In genomic region chr2:73956211-73956865, GRCh38 we compare ENCODE assay signal across 15 cellular contexts.
"Had no signal": no experiment of that assay in that cellular context is flagged by ENCODE, and none has a peak within 500 bp of the region (broad histone marks: within the 10 kb centered on the region; RNA-seq: fewer than 3 reads in every experiment).

No MANE protein-coding gene starts in this region.

- H3K27me3 Mint-ChIP-seq: activated naive CD4-positive, alpha-beta T cell treated with anti-CD3 and anti-CD28 coated beads, Interleukin-2, amount 50 U/mL, for 24 hours; natural killer cell treated with Interleukin-12 subunit alpha and Interleukin-12 subunit beta and Interleukin-15 and Interleukin-18, amount 100 ng/mL, for 72 hours had no signal

- H3K4me3 ChIP-seq: dorsolateral prefrontal cortex, psoas muscle, spleen, suprapubic skin had no signal

- FAIRE-seq: endometrium had no signal

- H3K27me3 ChIP-seq: dorsolateral prefrontal cortex, spleen, suprapubic skin had no signal

- H3K4me1 ChIP-seq: psoas muscle, suprapubic skin had no signal

- H3K9me3 Mint-ChIP-seq: activated naive CD4-positive, alpha-beta T cell treated with anti-CD3 and anti-CD28 coated beads, Interleukin-2, amount 50 U/mL, for 24 hours; natural killer cell treated with Interleukin-12 subunit alpha and Interleukin-12 subunit beta and Interleukin-15 and Interleukin-18, amount 100 ng/mL, for 72 hours had no signal

- ATAC-seq: natural killer cell treated with Interleukin-12 subunit alpha and Interleukin-12 subunit beta and Interleukin-15 and Interleukin-18, amount 100 ng/mL, for 72 hours; psoas muscle; sciatic nerve had no signal

- H3K27ac ChIP-seq: dorsolateral prefrontal cortex, psoas muscle, spleen, suprapubic skin, VCaP had no signal

- H3K9me3 ChIP-seq: psoas muscle, spleen, suprapubic skin had no signal

- H3K4me3 Mint-ChIP-seq: activated naive CD4-positive, alpha-beta T cell treated with anti-CD3 and anti-CD28 coated beads, Interleukin-2, amount 50 U/mL, for 24 hours; natural killer cell treated with Interleukin-12 subunit alpha and Interleukin-12 subunit beta and Interleukin-15 and Interleukin-18, amount 100 ng/mL, for 72 hours had no signal

- DNase-seq: activated CD4-positive, alpha-beta T cell treated with anti-CD3 and anti-CD28 coated beads for 4 hours; activated effector memory CD4-positive, alpha-beta T cell treated with Interleukin-2 at 50 U/mL for 16 hours; activated T-cell treated with anti-CD3 and anti-CD28 coated beads, Interleukin-2, amount 50 U/mL, for 1 hour; dorsolateral prefrontal cortex; foreskin melanocyte; psoas muscle; spleen; stimulated activated CD4-positive, alpha-beta T cell treated with anti-CD3 and anti-CD28 coated beads, Interleukin-1b, Interleukin-23, amount 100 ng/mL, for 48 hours; stimulated activated naive CD4-positive, alpha-beta T cell had no signal
